Comparison of ENCODE assay signal across 19 cellular contexts in the genomic region with DNA sequence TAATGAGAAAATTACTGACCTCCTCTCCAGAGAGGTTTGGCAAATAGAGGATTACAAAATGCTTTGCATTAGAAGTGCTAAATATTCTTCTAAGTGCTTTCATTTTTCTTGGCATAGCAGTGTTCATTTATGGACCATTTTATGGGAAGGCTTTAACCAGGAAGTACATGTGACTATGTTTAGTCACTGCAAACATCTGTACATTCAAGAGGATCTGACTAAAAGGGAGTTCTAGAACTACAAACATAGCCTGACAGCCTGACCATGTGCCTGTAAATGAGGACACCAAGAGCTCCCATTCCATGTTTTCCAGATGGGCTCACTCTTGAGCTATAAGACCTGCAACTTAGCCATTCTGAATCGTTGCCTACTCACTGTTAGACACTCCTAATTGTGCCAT.
A peak's percentile ranks its signal among the peaks of the same experiment; 100 is the strongest.
DNase-seq lines count a peak whose midpoint lies in the region; ATAC-seq and TF ChIP-seq lines count a peak whose summit lies in the region.
"Had no signal": no experiment of that assay in that cellular context is flagged by ENCODE, and none has a peak within 500 bp of the region (broad histone marks: within the 10 kb centered on the region; RNA-seq: fewer than 3 reads in every experiment).

No MANE protein-coding gene starts in this region.

- no peak for TF ChIP-seq POLR2A in HCT116 (IDR thresholded peaks at IDR 0.05; ENCODE audit: borderline replicate concordance, extremely low read depth, insufficient read depth, insufficient read length)

- H3K27ac Mint-ChIP-seq in glutamatergic neuron (ENCODE audit: unreplicated experiment) (peak overlapping the region; percentile 90), T-helper 17 cell (no peak overlapping the region)
- no peak overlapping the region for H3K27ac Mint-ChIP-seq in naive thymus-derived CD4-positive, alpha-beta T cell

- H3K4me2 ChIP-seq in HCT116 (ENCODE audit: low read length) = no peak overlapping the region
- H3K4me2 ChIP-seq: BLaER1 treated with 17β-estradiol and CSF1 and Interleukin-3, amounts not matched to agents 10 nM and 100 nM had no signal

- peaks cover 6% of the 10 kb centered on the region for H3K9me3 Mint-ChIP-seq in glutamatergic neuron (ENCODE audit: unreplicated experiment)
- H3K9me3 Mint-ChIP-seq in naive thymus-derived CD4-positive, alpha-beta T cell = peaks cover 0 to 3% (median 0%) of the 10 kb centered on the region in 11 donors

- RAD21 ChIA-PET in HCT116 (lab: Charles Lee; ENCODE audit: low non-redundant PET in 1 of 2, low total read pairs in 2 of 2, uncharacterized antibody in 2 of 2, unreplicated experiment in 2 of 2) = no interaction called here

- ATAC-seq in HCT116 (no peak), T-helper 17 cell (no peak), HG03378 (IDR thresholded peaks at IDR 0.05; ENCODE audit: unreplicated experiment) (no peak)
- no peak for ATAC-seq in naive thymus-derived CD4-positive, alpha-beta T cell

- H3K36me3 ChIP-seq in HCT116 (ENCODE audit: control insufficient read depth in 1 of 2, insufficient read depth in 2 of 2, low read length in 2 of 2) = no peaks in the 10 kb centered on the region
- no peaks in the 10 kb centered on the region for H3K36me3 ChIP-seq in naive thymus-derived CD4-positive, alpha-beta T cell (ENCODE audit: control insufficient read depth in 2 of 3, insufficient read depth in 3 of 3, low read length in 3 of 3)
- H3K36me3 ChIP-seq: BLaER1 treated with 17β-estradiol and CSF1 and Interleukin-3, amounts not matched to agents 10 nM and 100 nM; HAP-1 had no signal

- no peak for TF ChIP-seq CTCF in HCT116 (IDR thresholded peaks at IDR 0.05 in 2 of 3, conservative IDR thresholded peaks at IDR 0.05 in 1 of 3; ENCODE audit: borderline replicate concordance in 1 of 3, insufficient read depth in 1 of 3, low read depth in 2 of 3, low read length in 2 of 3)
- no peak for TF ChIP-seq CTCF in choroid plexus epithelial cell (conservative IDR thresholded peaks at IDR 0.05; ENCODE audit: low read depth, low read length)
- no peak for TF ChIP-seq CTCF in glutamatergic neuron (IDR thresholded peaks at IDR 0.05; ENCODE audit: partially characterized antibody, unreplicated experiment)

- CTCF ChIA-PET in HCT116 (lab: Charles Lee) = no interaction called here
- CTCF ChIA-PET in naive thymus-derived CD4-positive, alpha-beta T cell (lab: Charles Lee) = interaction anchor here (0.6 to 1.8 kb wide), 6 partner anchors 9 to 1810 kb away, joined by 3 to 11 read pairs (median 3); no protein-coding TSS in a partner anchor

- H3K4me3 ChIP-seq in HCT116 (replicated peaks in 1 of 2; ENCODE audit: low read depth in 1 of 2, low read length in 2 of 2) = no peak overlapping the region
- H3K4me3 ChIP-seq in choroid plexus epithelial cell (ENCODE audit: low read depth, low read length) = no peak overlapping the region
- no peak overlapping the region for H3K4me3 ChIP-seq in naive thymus-derived CD4-positive, alpha-beta T cell (ENCODE audit: low read length)
- H3K4me3 ChIP-seq: BLaER1 treated with 17β-estradiol and CSF1 and Interleukin-3, amounts not matched to agents 10 nM and 100 nM; HAP-1 had no signal

- H3K4me1 ChIP-seq in HCT116 (ENCODE audit: control insufficient read depth in 1 of 2, insufficient read depth in 2 of 2, low read length in 2 of 2) = peaks cover 0 to 4% of the 10 kb centered on the region in 2 experiments; a peak in 2 of 4 replicates
- H3K4me1 ChIP-seq in naive thymus-derived CD4-positive, alpha-beta T cell (ENCODE audit: control insufficient read depth in 2 of 2, insufficient read depth in 2 of 2, low read length in 2 of 2) = no peaks in the 10 kb centered on the region

- H3K9ac ChIP-seq in HCT116 (ENCODE audit: low read length) = no peak overlapping the region
- H3K9ac ChIP-seq: BLaER1 treated with 17β-estradiol and CSF1 and Interleukin-3, amounts not matched to agents 10 nM and 100 nM had no signal

- no peaks in the 10 kb centered on the region for H3K9me2 ChIP-seq in HCT116 (ENCODE audit: insufficient read depth)

- H3K36me3 Mint-ChIP-seq in glutamatergic neuron (ENCODE audit: unreplicated experiment) = no peaks in the 10 kb centered on the region
- no peaks in the 10 kb centered on the region for H3K36me3 Mint-ChIP-seq in naive thymus-derived CD4-positive, alpha-beta T cell
- H3K36me3 Mint-ChIP-seq in T-helper 17 cell (ENCODE audit: low read depth) = no peaks in the 10 kb centered on the region

- TF ChIP-seq RAD21 in HCT116 (IDR thresholded peaks at IDR 0.05; ENCODE audit: low read depth) = no peak

- H3K4me3 Mint-ChIP-seq in glutamatergic neuron (ENCODE audit: unreplicated experiment) = no peak overlapping the region
- no peak overlapping the region for H3K4me3 Mint-ChIP-seq in naive thymus-derived CD4-positive, alpha-beta T cell
- no peak overlapping the region for H3K4me3 Mint-ChIP-seq in T-helper 17 cell

- no peak overlapping the region for H3K27ac ChIP-seq in HCT116 (ENCODE audit: low read depth, low read length)
- H3K27ac ChIP-seq in naive thymus-derived CD4-positive, alpha-beta T cell (ENCODE audit: low read depth, low read length) = no peak overlapping the region
- H3K27ac ChIP-seq: BLaER1 treated with 17β-estradiol and CSF1 and Interleukin-3, amounts not matched to agents 10 nM and 100 nM; RWPE1 had no signal

- H2AFZ ChIP-seq in HCT116 (ENCODE audit: low read depth, low read length, poor library complexity, severe bottlenecking) = peak overlapping the region; percentile 95

- H3K27me3 Mint-ChIP-seq in glutamatergic neuron (ENCODE audit: unreplicated experiment) (peaks cover 2% of the 10 kb centered on the region), T-helper 17 cell (peaks cover 4% of the 10 kb centered on the region)
- no peaks in the 10 kb centered on the region for H3K27me3 Mint-ChIP-seq in naive thymus-derived CD4-positive, alpha-beta T cell

- no TSS peak for BruUV-seq in HCT116 (replicated peaks; lab: Mats Ljungman, UMichigan)

- H3K9me3 ChIP-seq in HCT116 (ENCODE audit: control insufficient read depth in 1 of 2, insufficient read depth in 1 of 2, low read depth in 1 of 2, low read length in 2 of 2) = no peaks in the 10 kb centered on the region
- no peaks in the 10 kb centered on the region for H3K9me3 ChIP-seq in naive thymus-derived CD4-positive, alpha-beta T cell (ENCODE audit: control insufficient read depth in 2 of 3, low read length in 3 of 3)
- H3K9me3 ChIP-seq in T-helper 17 cell (ENCODE audit: control insufficient read depth, low read length, poor library complexity, severe bottlenecking) = no peaks in the 10 kb centered on the region
- H3K9me3 ChIP-seq: BLaER1 treated with 17β-estradiol and CSF1 and Interleukin-3, amounts not matched to agents 10 nM and 100 nM; HAP-1 had no signal

- POLR2A ChIA-PET in HCT116 (lab: Charles Lee) = no interaction called here
- POLR2A ChIA-PET in naive thymus-derived CD4-positive, alpha-beta T cell (lab: Charles Lee) = no interaction called here

- H3K4me1 Mint-ChIP-seq in glutamatergic neuron (ENCODE audit: low read depth, unreplicated experiment) (peaks cover 14% of the 10 kb centered on the region), T-helper 17 cell (peaks cover 12% of the 10 kb centered on the region)
- H3K4me1 Mint-ChIP-seq in naive thymus-derived CD4-positive, alpha-beta T cell = peaks cover 0 to 12% (median 4%) of the 10 kb centered on the region in 7 donors

- H3K79me2 ChIP-seq in HCT116 (ENCODE audit: insufficient read depth, low read length) = no peaks in the 10 kb centered on the region

- intact Hi-C loops in HCT116 (cut with micrococcal nuclease) = no loop called here
- intact Hi-C loops in naive thymus-derived CD4-positive, alpha-beta T cell (cut with micrococcal nuclease) = no loop called here

- H3K27me3 ChIP-seq in HCT116 (ENCODE audit: insufficient read depth, low read length) = no peaks in the 10 kb centered on the region
- H3K27me3 ChIP-seq in naive thymus-derived CD4-positive, alpha-beta T cell (ENCODE audit: control insufficient read depth in 2 of 2, insufficient read depth in 2 of 2, low read length in 2 of 2) = no peaks in the 10 kb centered on the region
- H3K27me3 ChIP-seq: BLaER1 treated with 17β-estradiol and CSF1 and Interleukin-3, amounts not matched to agents 10 nM and 100 nM had no signal

- DNase-seq in DMS53 (lab: John Stamatoyannopoulos, UW) = peak; percentile 27
- no peak for DNase-seq in HCT116 (ENCODE audit: low read depth, low spot score)
- peak; percentile 43 for DNase-seq in choroid plexus epithelial cell (ENCODE audit: low read depth)
- DNase-seq in glutamatergic neuron = no peak
- DNase-seq in naive thymus-derived CD4-positive, alpha-beta T cell = no peak
- no peak for DNase-seq in T-helper 17 cell
- DNase-seq in activated CD4-positive, alpha-beta T cell treated with anti-CD3 and anti-CD28 coated beads, Interleukin-2, amount 50 U/mL, for 4 hours = no peak
- DNase-seq: DMS 273 treated with DMSO at 0.1 percent for 48 hours; KBM-7; NCI-H1436; NCI-H2029; NCI-H2171 treated with DMSO at 0.1 percent for 48 hours; NCI-H446 treated with DMSO at 0.1 percent for 48 hours; NK-92 treated with Interleukin-12 subunit alpha and Interleukin-12 subunit beta, amount 100 ng/mL, for 24 hours; OCI-M1 had no signal

- H4K20me1 ChIP-seq in HCT116 (ENCODE audit: insufficient read depth) = no peaks in the 10 kb centered on the region
- H4K20me1 ChIP-seq: BLaER1 treated with 17β-estradiol and CSF1 and Interleukin-3, amounts not matched to agents 10 nM and 100 nM had no signal

TF ChIP-seq in HCT116, 20 proteins besides CTCF, POLR2A, EP300 and RAD21:
- no peak for TF ChIP-seq TCF7L2 (IDR thresholded peaks at IDR 0.05; ENCODE audit: borderline replicate concordance, extremely low read depth, insufficient read depth, insufficient read length)
- no peak for TF ChIP-seq SRF (IDR thresholded peaks at IDR 0.05; ENCODE audit: low read depth)
- TF ChIP-seq, protein P1, sequence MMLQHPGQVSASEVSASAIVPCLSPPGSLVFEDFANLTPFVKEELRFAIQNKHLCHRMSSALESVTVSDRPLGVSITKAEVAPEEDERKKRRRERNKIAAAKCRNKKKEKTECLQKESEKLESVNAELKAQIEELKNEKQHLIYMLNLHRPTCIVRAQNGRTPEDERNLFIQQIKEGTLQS (IDR thresholded peaks at IDR 0.05) = no peak
- no peak for TF ChIP-seq EGR1 (IDR thresholded peaks at IDR 0.05; ENCODE audit: low read depth)
- no peak for TF ChIP-seq FOSL1 (IDR thresholded peaks at IDR 0.05; ENCODE audit: low read depth)
- no peak for TF ChIP-seq EZH2phosphoT487 (IDR thresholded peaks at IDR 0.05; ENCODE audit: borderline replicate concordance)
- no peak for TF ChIP-seq ELF1 (IDR thresholded peaks at IDR 0.05; ENCODE audit: borderline replicate concordance, low read depth)
- TF ChIP-seq YY1 (IDR thresholded peaks at IDR 0.05; ENCODE audit: extremely low read depth, insufficient replicate concordance, low read depth, low read length) = no peak

Comparison
In these comparisons a context has a peak if more than half of its experiments do, and no peak if none do; other contexts are left out.
1. DNase-seq: peak in DMS53 (single experiment) and choroid plexus epithelial cell (single experiment); none in HCT116 (single experiment), glutamatergic neuron (single experiment), naive thymus-derived CD4-positive, alpha-beta T cell (0 of 9), T-helper 17 cell (0 of 3) and activated CD4-positive, alpha-beta T cell treated with anti-CD3 and anti-CD28 coated beads, Interleukin-2, amount 50 U/mL, for 4 hours (0 of 2).